13 cellular contexts compared by ENCODE assay signal in the genomic region with DNA sequence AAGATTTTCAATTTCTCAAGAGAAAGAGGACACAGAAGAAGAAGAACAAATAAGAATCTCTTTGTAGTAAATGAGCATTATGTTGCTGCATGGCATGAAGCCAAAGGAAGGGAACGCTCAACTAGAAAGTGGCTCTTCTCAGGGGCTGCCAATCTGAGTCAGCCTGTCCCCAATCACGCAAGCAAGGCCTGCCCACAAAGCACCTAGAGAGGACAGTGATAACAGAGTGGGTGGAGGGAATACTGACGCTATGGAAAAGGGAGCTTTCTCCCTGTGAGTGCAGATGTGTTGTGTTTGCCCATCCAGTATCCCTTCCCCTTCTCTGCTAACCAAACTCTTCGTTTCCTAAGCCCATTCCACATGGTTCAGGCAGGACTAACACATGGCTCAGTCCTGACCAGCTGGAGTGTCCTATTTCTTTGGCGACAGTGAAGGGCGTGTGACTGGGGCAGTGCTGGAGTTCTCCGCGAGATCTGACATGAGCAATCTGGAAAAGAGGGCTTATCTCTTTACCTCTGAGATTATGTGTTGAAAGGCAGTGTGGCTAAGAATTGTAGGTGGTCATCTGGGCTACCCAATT. TPM values are rescaled to one million over a fixed set of nuclear protein-coding genes. Genes with fewer than 3 reads are reported as not detected.
DNase-seq lines count a peak whose midpoint lies in the region; ATAC-seq and TF ChIP-seq lines count a peak whose summit lies in the region.
"Had no signal": no experiment of that assay in that cellular context is flagged by ENCODE, and none has a peak within 500 bp of the region (broad histone marks: within the 10 kb centered on the region; RNA-seq: fewer than 3 reads in every experiment).

No MANE protein-coding gene starts in this region.

- no peak for TF ChIP-seq CTCF in A673 (conservative IDR thresholded peaks at IDR 0.05; ENCODE audit: low read depth, low read length)
- TF ChIP-seq CTCF in WERI-Rb-1 (IDR thresholded peaks at IDR 0.05; ENCODE audit: low read depth, low read length): no peak
- TF ChIP-seq CTCF in left ventricle myocardium inferior (IDR thresholded peaks at IDR 0.05; ENCODE audit: borderline replicate concordance): no peak
- TF ChIP-seq CTCF in GM20000 (IDR thresholded peaks at IDR 0.05; ENCODE audit: extremely low read depth, missing control alignments): no peak

- H3K27ac ChIP-seq in A673 (ENCODE audit: low read depth, low read length, poor library complexity, severe bottlenecking): no peak overlapping the region
- no peak overlapping the region for H3K27ac ChIP-seq in WERI-Rb-1
- H3K27ac ChIP-seq in left ventricle myocardium inferior (replicated peaks): peak overlapping the region; percentile 3

- H3K4me1 ChIP-seq in A673 (ENCODE audit: insufficient read depth, low read length, poor library complexity, severe bottlenecking) (peaks cover 25% of the 10 kb centered on the region), left ventricle myocardium inferior (peaks cover 32% of the 10 kb centered on the region)

- ATAC-seq in GM18907 (IDR thresholded peaks at IDR 0.05; ENCODE audit: unreplicated experiment) (peak; percentile 60), GM18498 (IDR thresholded peaks at IDR 0.05; ENCODE audit: unreplicated experiment) (no peak), GM19397 (IDR thresholded peaks at IDR 0.05; ENCODE audit: unreplicated experiment) (no peak)
- ATAC-seq: activated T-cell treated with anti-CD3 and anti-CD28 coated beads, Interleukin-2, amount 50 U/mL, for 4 hours; naive thymus-derived CD4-positive, alpha-beta T cell had no signal

- BruUV-seq in A673 (replicated peaks; lab: Mats Ljungman, UMichigan): no TSS peak

- no peaks in the 10 kb centered on the region for H3K27me3 ChIP-seq in A673 (replicated peaks; ENCODE audit: insufficient read depth, low read depth, low read length, poor library complexity)
- no peaks in the 10 kb centered on the region for H3K27me3 ChIP-seq in WERI-Rb-1 (ENCODE audit: insufficient read depth, low read depth, severe bottlenecking)
- no peaks in the 10 kb centered on the region for H3K27me3 ChIP-seq in left ventricle myocardium inferior (ENCODE audit: low read depth)
- H3K27me3 ChIP-seq: esophagus squamous epithelium had no signal

- peak; percentile 78 for DNase-seq in A673 (ENCODE audit: low spot score)
- DNase-seq in WERI-Rb-1: peak; percentile 49
- peak; percentile 22 for DNase-seq in left ventricle myocardium inferior
- DNase-seq in COR-L47 (lab: John Stamatoyannopoulos, UW): no peak
- no peak for DNase-seq in GM20000 (ENCODE audit: low spot score)
- DNase-seq: activated T-cell treated with anti-CD3 and anti-CD28 coated beads, Interleukin-2, amount 50 U/mL, for 4 hours; esophagus squamous epithelium; naive thymus-derived CD4-positive, alpha-beta T cell; NCI-H226; small intestine had no signal

- intact Hi-C loops in A673 (cut with micrococcal nuclease; ENCODE audit: unreplicated experiment) (no loop called here), left ventricle myocardium inferior (cut with micrococcal nuclease) (no loop called here)

- POLR2A ChIA-PET in A673 (lab: Charles Lee; ENCODE audit: low non-redundant PET): no interaction called here

- peak overlapping the region; percentile 7 for H3K4me3 ChIP-seq in A673 (ENCODE audit: low read depth, low read length, poor library complexity, severe bottlenecking)
- H3K4me3 ChIP-seq in WERI-Rb-1 (ENCODE audit: low read depth, low read length): no peak overlapping the region
- no peak overlapping the region for H3K4me3 ChIP-seq in left ventricle myocardium inferior
- H3K4me3 ChIP-seq: esophagus squamous epithelium had no signal

- no peaks in the 10 kb centered on the region for H3K9me3 ChIP-seq in A673 (ENCODE audit: low read depth, low read length, poor library complexity, severe bottlenecking)
- no peaks in the 10 kb centered on the region for H3K9me3 ChIP-seq in WERI-Rb-1 (ENCODE audit: severe bottlenecking)
- H3K9me3 ChIP-seq in left ventricle myocardium inferior (replicated peaks): no peaks in the 10 kb centered on the region
- H3K9me3 ChIP-seq: esophagus squamous epithelium had no signal

- CTCF ChIA-PET in A673 (lab: Charles Lee): no interaction called here

- H3K36me3 ChIP-seq in A673 (ENCODE audit: insufficient read depth, low read length, poor library complexity, severe bottlenecking) (no peaks in the 10 kb centered on the region), WERI-Rb-1 (no peaks in the 10 kb centered on the region), left ventricle myocardium inferior (no peaks in the 10 kb centered on the region)
- H3K36me3 ChIP-seq: esophagus squamous epithelium had no signal

RNA-seq across cellular contexts. Expression of a gene that starts 14.2 kb away (rescaled TPM):
- 25.4 and 25.8 TPM in 2 replicates for total RNA-seq in A673 (2021)
- total RNA-seq in left ventricle myocardium inferior: 45.5 TPM

Comparison
In these comparisons a context has a peak if more than half of its experiments do, and no peak if none do; other contexts are left out.
1. DNase-seq: peak in A673 (single experiment), WERI-Rb-1 (single experiment) and left ventricle myocardium inferior (single experiment); none in COR-L47 (single experiment) and GM20000 (single experiment).